Comparison of ENCODE assay signal across 32 cellular contexts in the genomic region with DNA sequence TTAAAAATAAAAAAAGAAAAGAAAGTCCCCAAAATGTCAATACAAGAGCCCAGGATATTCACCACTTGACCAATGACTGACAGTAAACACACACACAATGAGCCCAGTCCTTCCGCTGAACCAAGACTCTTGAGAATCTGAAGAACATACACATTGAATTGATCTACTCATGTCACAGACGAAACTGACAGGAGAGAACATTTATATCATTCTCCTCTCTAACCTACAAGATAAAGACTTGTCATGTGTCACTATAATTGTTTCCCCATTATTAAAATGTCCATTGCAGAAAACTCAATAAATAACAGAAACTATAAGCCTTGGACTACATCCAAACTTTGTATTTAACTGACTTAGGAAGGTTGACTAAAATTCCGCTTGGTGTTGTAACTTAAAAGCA.
"Had no signal": no experiment of that assay in that cellular context is flagged by ENCODE, and none has a peak within 500 bp of the region (broad histone marks: within the 10 kb centered on the region; RNA-seq: fewer than 3 reads in every experiment).

No MANE protein-coding gene starts in this region.

- H3K4me3 Mint-ChIP-seq: activated B cell treated with CpG ODN at 0.5 μM for 24 hours; activated CD4-positive, alpha-beta memory T cell treated with anti-CD3 and anti-CD28 coated beads, Interleukin-2, amount 10 ng/mL, durations not matched to agents 7 days and 5 days; activated CD4-positive, alpha-beta T cell treated with anti-CD3 and anti-CD28 coated beads, Interleukin-2, amount 10 ng/mL, durations not matched to agents 7 days and 5 days; activated CD8-positive, alpha-beta memory T cell treated with anti-CD3 and anti-CD28 coated beads, Interleukin-2, amount 10 ng/mL, durations not matched to agents 7 days and 5 days; activated CD8-positive, alpha-beta T cell treated with anti-CD3 and anti-CD28 coated beads, Interleukin-2, amount 10 ng/mL, durations not matched to agents 7 days and 5 days; activated naive CD4-positive, alpha-beta T cell treated with anti-CD3 and anti-CD28 coated beads, Interleukin-2, amount 10 ng/mL, durations not matched to agents 7 days and 5 days; activated naive CD4-positive, alpha-beta T cell treated with anti-CD3 and anti-CD28 coated beads, Interleukin-2, amount 50 U/mL, for 24 hours; activated naive CD8-positive, alpha-beta T cell; activated naive CD8-positive, alpha-beta T cell treated with anti-CD3 and anti-CD28 coated beads, Interleukin-2, amount 10 ng/mL, durations not matched to agents 7 days and 5 days; activated naive CD8-positive, alpha-beta T cell treated with anti-CD3 and anti-CD28 coated beads, Interleukin-2, amount 50 U/mL, for 24 hours; activated T-cell treated with anti-CD3 and anti-CD28 coated beads, Interleukin-2, amount 50 U/mL, for 24 hours; brain; central memory CD8-positive, alpha-beta T cell; T-helper 1 cell treated with Interleukin-12 subunit alpha and Interleukin-12 subunit beta and Interleukin-4 antibody, amounts not matched to agents 30 μg/mL and 1 μg/mL, for 36 hours; T-helper 2 cell treated with Interferon-gamma antibody and Interleukin-4, amounts not matched to agents 5 μg/mL and 100 μg/mL, for 36 hours had no signal

- ATAC-seq: activated CD8-positive, alpha-beta memory T cell treated with anti-CD3 and anti-CD28 coated beads, Interleukin-2, amount 10 ng/mL, durations not matched to agents 7 days and 5 days; activated CD8-positive, alpha-beta T cell treated with anti-CD3 and anti-CD28 coated beads, Interleukin-2, amount 10 ng/mL, durations not matched to agents 7 days and 5 days; activated naive CD8-positive, alpha-beta T cell treated with anti-CD3 and anti-CD28 coated beads, Interleukin-2, amount 50 U/mL, for 24 hours had no signal

- H3K4me1 Mint-ChIP-seq: activated B cell treated with CpG ODN at 0.5 μM for 24 hours; activated CD4-positive, alpha-beta memory T cell treated with anti-CD3 and anti-CD28 coated beads, Interleukin-2, amount 10 ng/mL, durations not matched to agents 7 days and 5 days; activated CD4-positive, alpha-beta T cell treated with anti-CD3 and anti-CD28 coated beads, Interleukin-2, amount 10 ng/mL, durations not matched to agents 7 days and 5 days; activated CD8-positive, alpha-beta memory T cell treated with anti-CD3 and anti-CD28 coated beads, Interleukin-2, amount 10 ng/mL, durations not matched to agents 7 days and 5 days; activated naive CD4-positive, alpha-beta T cell treated with anti-CD3 and anti-CD28 coated beads, Interleukin-2, amount 10 ng/mL, durations not matched to agents 7 days and 5 days; activated naive CD4-positive, alpha-beta T cell treated with anti-CD3 and anti-CD28 coated beads, Interleukin-2, amount 50 U/mL, for 24 hours; activated naive CD8-positive, alpha-beta T cell treated with anti-CD3 and anti-CD28 coated beads, Interleukin-2, amount 10 ng/mL, durations not matched to agents 7 days and 5 days; activated naive CD8-positive, alpha-beta T cell treated with anti-CD3 and anti-CD28 coated beads, Interleukin-2, amount 50 U/mL, for 24 hours; central memory CD8-positive, alpha-beta T cell had no signal

- H3K27ac Mint-ChIP-seq: activated B cell treated with CpG ODN at 0.5 μM for 24 hours; activated CD4-positive, alpha-beta memory T cell treated with anti-CD3 and anti-CD28 coated beads, Interleukin-2, amount 10 ng/mL, durations not matched to agents 7 days and 5 days; activated CD4-positive, alpha-beta T cell treated with anti-CD3 and anti-CD28 coated beads, Interleukin-2, amount 10 ng/mL, durations not matched to agents 7 days and 5 days; activated CD8-positive, alpha-beta memory T cell treated with anti-CD3 and anti-CD28 coated beads, Interleukin-2, amount 10 ng/mL, durations not matched to agents 7 days and 5 days; activated CD8-positive, alpha-beta T cell treated with anti-CD3 and anti-CD28 coated beads, Interleukin-2, amount 10 ng/mL, durations not matched to agents 7 days and 5 days; activated naive CD4-positive, alpha-beta T cell treated with anti-CD3 and anti-CD28 coated beads, Interleukin-2, amount 10 ng/mL, durations not matched to agents 7 days and 5 days; activated naive CD4-positive, alpha-beta T cell treated with anti-CD3 and anti-CD28 coated beads, Interleukin-2, amount 50 U/mL, for 24 hours; activated naive CD8-positive, alpha-beta T cell; activated naive CD8-positive, alpha-beta T cell treated with anti-CD3 and anti-CD28 coated beads, Interleukin-2, amount 10 ng/mL, durations not matched to agents 7 days and 5 days; activated naive CD8-positive, alpha-beta T cell treated with anti-CD3 and anti-CD28 coated beads, Interleukin-2, amount 50 U/mL, for 24 hours; activated T-cell treated with anti-CD3 and anti-CD28 coated beads, Interleukin-2, amount 50 U/mL, for 24 hours; activated T-helper 2 cell treated with anti-CD3 and anti-CD28 coated beads, Interferon-gamma antibody, Interleukin-2, Interleukin-4, amounts not matched to agents 10 μg/mL and 5 μg/mL and 100 μg/mL, durations not matched to agents 14 hours and 24 hours and 36 hours; T-helper 1 cell treated with Interleukin-12 subunit alpha and Interleukin-12 subunit beta and Interleukin-4 antibody, amounts not matched to agents 30 μg/mL and 1 μg/mL, for 36 hours; T-helper 2 cell treated with Interferon-gamma antibody and Interleukin-4, amounts not matched to agents 5 μg/mL and 100 μg/mL, for 36 hours had no signal

- H3K27me3 Mint-ChIP-seq: brain had no signal

- DNase-seq: activated B cell treated with CpG ODN at 0.5 μM for 24 hours; activated CD4-positive, alpha-beta memory T cell treated with anti-CD3 and anti-CD28 coated beads, Interleukin-2, amount 10 ng/mL, durations not matched to agents 7 days and 5 days; activated CD4-positive, alpha-beta T cell treated with anti-CD3 and anti-CD28 coated beads for 4 hours; activated CD4-positive, alpha-beta T cell treated with anti-CD3 and anti-CD28 coated beads, Interleukin-2, amount 10 ng/mL, durations not matched to agents 7 days and 5 days; activated CD4-positive, alpha-beta T cell treated with anti-CD3 and anti-CD28 coated beads, Interleukin-2, amount 50 U/mL, for 48 hours; activated CD4-positive, CD25-positive, alpha-beta regulatory T cell treated with anti-CD3 and anti-CD28 coated beads, Interleukin-2, amount 50 U/mL, for 72 hours; activated CD8-positive, alpha-beta memory T cell treated with anti-CD3 and anti-CD28 coated beads for 24 hours; activated CD8-positive, alpha-beta memory T cell treated with anti-CD3 and anti-CD28 coated beads, Interleukin-2, amount 10 ng/mL, durations not matched to agents 7 days and 5 days; activated CD8-positive, alpha-beta memory T cell treated with anti-CD3 and anti-CD28 coated beads, Interleukin-2, amount 50 U/mL, for 48 hours; activated CD8-positive, alpha-beta T cell treated with anti-CD3 and anti-CD28 coated beads, Interleukin-2, amount 10 ng/mL, durations not matched to agents 7 days and 5 days; activated effector memory CD4-positive, alpha-beta T cell treated with Interleukin-2 at 50 U/mL for 16 hours; activated gamma-delta T cell; activated naive CD4-positive, alpha-beta T cell treated with anti-CD3 and anti-CD28 coated beads, Interleukin-2, amount 10 ng/mL, durations not matched to agents 7 days and 5 days; activated naive CD4-positive, alpha-beta T cell treated with Interleukin-2 at 50 U/mL for 16 hours; activated naive CD8-positive, alpha-beta T cell treated with anti-CD3 and anti-CD28 coated beads, Interleukin-2, amount 10 ng/mL, durations not matched to agents 7 days and 5 days; activated naive CD8-positive, alpha-beta T cell treated with anti-CD3 and anti-CD28 coated beads, Interleukin-2, amount 50 U/mL, for 24 hours; activated T-cell treated with anti-CD3 and anti-CD28 coated beads, Interleukin-2, amount 50 U/mL, for 24 hours; activated T-cell treated with anti-CD3 and anti-CD28 coated beads, Interleukin-2, amount 50 U/mL, for 48 hours; amygdala; anterior cingulate cortex; caudate nucleus; cerebellar nuclear complex; T-helper 1 cell; T-helper 2 cell; T-helper 9 cell had no signal

- H3K36me3 Mint-ChIP-seq: activated CD8-positive, alpha-beta memory T cell treated with anti-CD3 and anti-CD28 coated beads, Interleukin-2, amount 10 ng/mL, durations not matched to agents 7 days and 5 days; activated naive CD4-positive, alpha-beta T cell treated with anti-CD3 and anti-CD28 coated beads, Interleukin-2, amount 10 ng/mL, durations not matched to agents 7 days and 5 days; activated naive CD4-positive, alpha-beta T cell treated with anti-CD3 and anti-CD28 coated beads, Interleukin-2, amount 50 U/mL, for 24 hours; activated naive CD8-positive, alpha-beta T cell; activated naive CD8-positive, alpha-beta T cell treated with anti-CD3 and anti-CD28 coated beads, Interleukin-2, amount 10 ng/mL, durations not matched to agents 7 days and 5 days; brain had no signal

- H3K9me3 Mint-ChIP-seq: activated CD4-positive, alpha-beta memory T cell treated with anti-CD3 and anti-CD28 coated beads, Interleukin-2, amount 10 ng/mL, durations not matched to agents 7 days and 5 days; activated CD4-positive, alpha-beta T cell treated with anti-CD3 and anti-CD28 coated beads, Interleukin-2, amount 10 ng/mL, durations not matched to agents 7 days and 5 days; activated naive CD4-positive, alpha-beta T cell treated with anti-CD3 and anti-CD28 coated beads, Interleukin-2, amount 10 ng/mL, durations not matched to agents 7 days and 5 days; activated naive CD4-positive, alpha-beta T cell treated with anti-CD3 and anti-CD28 coated beads, Interleukin-2, amount 50 U/mL, for 24 hours; activated naive CD8-positive, alpha-beta T cell treated with anti-CD3 and anti-CD28 coated beads, Interleukin-2, amount 50 U/mL, for 24 hours; activated T-helper 2 cell treated with anti-CD3 and anti-CD28 coated beads, Interferon-gamma antibody, Interleukin-2, Interleukin-4, amounts not matched to agents 10 μg/mL and 5 μg/mL and 100 μg/mL, durations not matched to agents 14 hours and 24 hours and 36 hours; T-helper 2 cell treated with Interferon-gamma antibody and Interleukin-4, amounts not matched to agents 5 μg/mL and 100 μg/mL, for 36 hours had no signal
